Comparison of ENCODE assay signal across 10 cellular contexts in genomic region chr14:75875958-75876357, GRCh38.
A peak's percentile ranks its signal among the peaks of the same experiment; 100 is the strongest.
DNase-seq lines count a peak whose midpoint lies in the region; ATAC-seq and TF ChIP-seq lines count a peak whose summit lies in the region.
"Had no signal": no experiment of that assay in that cellular context is flagged by ENCODE, and none has a peak within 500 bp of the region (broad histone marks: within the 10 kb centered on the region; RNA-seq: fewer than 3 reads in every experiment).

No MANE protein-coding gene starts in this region.

- H3K27ac ChIP-seq in left lung (no peak overlapping the region), neural progenitor cell (no peak overlapping the region)
- H3K27ac ChIP-seq: colonic mucosa had no signal

- H3K9me3 Mint-ChIP-seq in nephron (no peaks in the 10 kb centered on the region), neural progenitor cell (no peaks in the 10 kb centered on the region)

- no peak overlapping the region for H3K4me3 ChIP-seq in left lung
- no peak overlapping the region for H3K4me3 ChIP-seq in neural progenitor cell
- H3K4me3 ChIP-seq: colonic mucosa had no signal

- H3K9me3 ChIP-seq in left lung = no peaks in the 10 kb centered on the region
- H3K9me3 ChIP-seq in neural progenitor cell (ENCODE audit: low read depth) = no peaks in the 10 kb centered on the region
- H3K9me3 ChIP-seq: colonic mucosa had no signal

- H2AFZ ChIP-seq in neural progenitor cell (replicated peaks) = no peak overlapping the region

- H3K9ac ChIP-seq in neural progenitor cell = no peak overlapping the region

- H3K4me1 Mint-ChIP-seq in nephron = peaks cover 56% of the 10 kb centered on the region
- no peaks in the 10 kb centered on the region for H3K4me1 Mint-ChIP-seq in neural progenitor cell

- H3K27ac Mint-ChIP-seq in nephron (peak overlapping the region in 2 of 3 experiments; percentile 86 to 90), neural progenitor cell (no peak overlapping the region)

- H4K20me1 ChIP-seq in neural progenitor cell (ENCODE audit: low read depth) = no peaks in the 10 kb centered on the region

- H3K4me3 Mint-ChIP-seq in nephron (no peak overlapping the region), neural progenitor cell (no peak overlapping the region)

- H3K27me3 Mint-ChIP-seq in nephron (ENCODE audit: low read depth) (peaks cover 3% of the 10 kb centered on the region), neural progenitor cell (ENCODE audit: insufficient read depth, low read depth) (peaks cover 2% of the 10 kb centered on the region)

- ATAC-seq in GM19025 (IDR thresholded peaks at IDR 0.05; ENCODE audit: low read depth, unreplicated experiment) = peak; percentile 99
- peak; percentile 95 for ATAC-seq in HG02571 (IDR thresholded peaks at IDR 0.05; ENCODE audit: unreplicated experiment)
- peak; percentile 84 for ATAC-seq in HG03571 (IDR thresholded peaks at IDR 0.05; ENCODE audit: unreplicated experiment)
- no peak for ATAC-seq in left lung

- TF ChIP-seq CTCF in nephron (IDR thresholded peaks at IDR 0.05; ENCODE audit: unreplicated experiment in 3 of 3) (no peak), left lung (IDR thresholded peaks at IDR 0.05) (no peak), neural progenitor cell (IDR thresholded peaks at IDR 0.05) (no peak)

- no peaks in the 10 kb centered on the region for H3F3A ChIP-seq in neural progenitor cell (ENCODE audit: low read depth)

- intact Hi-C loops in left lung (cut with DNase I) = no loop called here

- no peak overlapping the region for H3K4me2 ChIP-seq in neural progenitor cell

- H3K36me3 ChIP-seq in left lung (no peaks in the 10 kb centered on the region), neural progenitor cell (no peaks in the 10 kb centered on the region)
- H3K36me3 ChIP-seq: colonic mucosa had no signal

- H3K4me1 ChIP-seq in left lung (peaks cover 0 to 11% of the 10 kb centered on the region in 2 donors), neural progenitor cell (no peaks in the 10 kb centered on the region)
- H3K4me1 ChIP-seq: colonic mucosa had no signal

- DNase-seq in left lung (no peak), NCI-H146 (lab: John Stamatoyannopoulos, UW) (no peak), LoVo (ENCODE audit: low spot score) (no peak), neural progenitor cell (ENCODE audit: low spot score) (no peak)
- DNase-seq: colonic mucosa, NCI-H2029 treated with DMSO at 0.1 percent for 48 hours had no signal

- no peaks in the 10 kb centered on the region for H3K79me2 ChIP-seq in neural progenitor cell (ENCODE audit: low read depth)

- no peaks in the 10 kb centered on the region for H3K27me3 ChIP-seq in left lung
- H3K27me3 ChIP-seq in neural progenitor cell = no peaks in the 10 kb centered on the region
- H3K27me3 ChIP-seq: colonic mucosa had no signal

- H3K36me3 Mint-ChIP-seq in nephron (ENCODE audit: low read depth) = peaks cover 11% of the 10 kb centered on the region
- H3K36me3 Mint-ChIP-seq in neural progenitor cell = peaks cover 10% of the 10 kb centered on the region
